Comparison of ENCODE assay signal across 19 cellular contexts in the genomic region with DNA sequence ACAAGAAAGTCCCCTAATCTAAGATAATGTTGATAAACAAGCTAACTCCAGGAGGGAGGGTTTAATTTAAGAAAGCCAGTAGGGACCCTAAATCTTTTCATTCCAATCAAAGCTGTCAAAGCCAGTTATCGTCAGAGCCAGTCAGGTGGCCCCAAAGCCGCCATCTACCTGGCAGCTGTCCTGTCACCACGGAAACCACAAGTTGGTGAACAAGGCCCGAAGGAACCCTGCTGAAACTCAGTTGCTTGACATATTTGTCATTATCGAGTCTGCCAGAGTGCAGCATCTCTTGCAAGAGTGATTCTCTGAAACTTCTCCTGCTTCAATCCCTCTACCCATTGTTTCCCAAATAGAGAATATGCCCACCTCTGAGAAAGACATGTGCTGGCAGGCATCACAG.
"Had no signal": no experiment of that assay in that cellular context is flagged by ENCODE, and none has a peak within 500 bp of the region (broad histone marks: within the 10 kb centered on the region; RNA-seq: fewer than 3 reads in every experiment).

No MANE protein-coding gene starts in this region.

- H3K36me3 ChIP-seq: lower lobe of right lung, transverse colon, vagina had no signal

- H3K27me3 ChIP-seq: foreskin keratinocyte, sigmoid colon, transverse colon, vagina had no signal

- ATAC-seq: activated CD8-positive, alpha-beta T cell treated with anti-CD3 and anti-CD28 coated beads, Interleukin-2, amount 10 ng/mL, durations not matched to agents 7 days and 5 days; activated naive CD8-positive, alpha-beta T cell treated with anti-CD3 and anti-CD28 coated beads, Interleukin-2, amount 50 U/mL, for 24 hours; foreskin keratinocyte; lower lobe of right lung; naive thymus-derived CD4-positive, alpha-beta T cell; stimulated activated naive B cell treated with anti-CD40 and anti-IgM and Interleukin-4, amounts not matched to agents 10 μg/mL and 1 μg/mL and 100 μg/mL, for 72 hours had no signal

- DNase-seq: activated CD4-positive, alpha-beta T cell treated with anti-CD3 and anti-CD28 coated beads for 1 hour; activated CD4-positive, alpha-beta T cell treated with anti-CD3 and anti-CD28 coated beads, Interleukin-2, amount 50 U/mL, for 1 hour; activated CD8-positive, alpha-beta T cell treated with anti-CD3 and anti-CD28 coated beads, Interleukin-2, amount 10 ng/mL, durations not matched to agents 7 days and 5 days; activated gamma-delta T cell; activated naive CD4-positive, alpha-beta T cell treated with anti-CD3 and anti-CD28 coated beads, Interleukin-2, amount 50 U/mL, for 16 hours; activated naive CD8-positive, alpha-beta T cell treated with anti-CD3 and anti-CD28 coated beads, Interleukin-2, amount 50 U/mL, for 24 hours; anterior cingulate cortex; effector CD4-positive, alpha-beta T cell; foreskin keratinocyte; kidney; lower lobe of right lung; naive thymus-derived CD4-positive, alpha-beta T cell; retina; sigmoid colon; stimulated activated CD4-positive, alpha-beta T cell treated with anti-CD3 and anti-CD28 coated beads, Interleukin-15, amount 100 ng/mL, for 24 hours; stimulated activated naive B cell treated with anti-CD40 and anti-IgM and Interleukin-4, amounts not matched to agents 10 μg/mL and 1 μg/mL and 100 μg/mL, for 72 hours; transverse colon had no signal

- H3K27ac ChIP-seq: foreskin keratinocyte, lower lobe of right lung, sigmoid colon, transverse colon, vagina had no signal

- H3K4me2 ChIP-seq: smooth muscle cell had no signal

- H3K9me3 ChIP-seq: lower lobe of right lung, sigmoid colon, transverse colon, vagina had no signal

- H3K4me3 ChIP-seq: lower lobe of right lung, sigmoid colon, smooth muscle cell, transverse colon, vagina had no signal

- H3K4me1 ChIP-seq: foreskin keratinocyte, lower lobe of right lung, sigmoid colon, transverse colon, vagina had no signal
